14 cellular contexts compared by ENCODE assay signal in genomic region chr6:148854086-148854485, GRCh38.
A peak's percentile ranks its signal among the peaks of the same experiment; 100 is the strongest.
DNase-seq lines count a peak whose midpoint lies in the region; ATAC-seq and TF ChIP-seq lines count a peak whose summit lies in the region.
"Had no signal": no experiment of that assay in that cellular context is flagged by ENCODE, and none has a peak within 500 bp of the region (broad histone marks: within the 10 kb centered on the region; RNA-seq: fewer than 3 reads in every experiment).

No MANE protein-coding gene starts in this region.

- BruUV-seq in MCF 10A (replicated peaks; lab: Mats Ljungman, UMichigan), result no TSS peak

- TF ChIP-seq CTCF in MCF 10A (IDR thresholded peaks at IDR 0.05; ENCODE audit: unreplicated experiment), result no peak
- no peak for TF ChIP-seq CTCF in breast epithelium (IDR thresholded peaks at IDR 0.05)

- peaks cover 6% of the 10 kb centered on the region for H3K36me3 Mint-ChIP-seq in MCF 10A (ENCODE audit: insufficient read depth, unreplicated experiment)
- H3K36me3 Mint-ChIP-seq in activated naive CD8-positive, alpha-beta T cell treated with anti-CD3 and anti-CD28 coated beads, Interleukin-2, amount 50 U/mL, for 24 hours (ENCODE audit: low read depth), result no peaks in the 10 kb centered on the region

- H3K27me3 ChIP-seq in breast epithelium, result no peaks in the 10 kb centered on the region

- no peaks in the 10 kb centered on the region for H3K9me3 ChIP-seq in breast epithelium

- peak overlapping the region; percentile 59 for H3K27ac Mint-ChIP-seq in MCF 10A (ENCODE audit: low read depth, unreplicated experiment)
- no peak overlapping the region for H3K27ac Mint-ChIP-seq in activated naive CD8-positive, alpha-beta T cell treated with anti-CD3 and anti-CD28 coated beads, Interleukin-2, amount 50 U/mL, for 24 hours

- H3K27ac ChIP-seq in breast epithelium, result no peak overlapping the region
- H3K27ac ChIP-seq: PC-9 had no signal

- H3K4me1 ChIP-seq in breast epithelium, result no peaks in the 10 kb centered on the region

- peaks cover 30% of the 10 kb centered on the region for H3K4me1 Mint-ChIP-seq in MCF 10A (ENCODE audit: insufficient read depth, unreplicated experiment)
- peaks cover 15% of the 10 kb centered on the region for H3K4me1 Mint-ChIP-seq in activated naive CD8-positive, alpha-beta T cell treated with anti-CD3 and anti-CD28 coated beads, Interleukin-2, amount 50 U/mL, for 24 hours

- H3K4me3 Mint-ChIP-seq in MCF 10A (ENCODE audit: unreplicated experiment), result no peak overlapping the region
- no peak overlapping the region for H3K4me3 Mint-ChIP-seq in activated naive CD8-positive, alpha-beta T cell treated with anti-CD3 and anti-CD28 coated beads, Interleukin-2, amount 50 U/mL, for 24 hours
- H3K4me3 Mint-ChIP-seq: effector memory CD8-positive, alpha-beta T cell had no signal

- POLR2A ChIA-PET in MCF 10A (lab: Yijun Ruan, JAX), result interaction anchor here (0.7 to 1.5 kb wide), 4 partner anchors 12 to 231 kb away, joined by 3 to 8 read pairs (median 3); no protein-coding TSS in a partner anchor

- H3K9me3 Mint-ChIP-seq in MCF 10A (ENCODE audit: unreplicated experiment), result no peaks in the 10 kb centered on the region
- no peaks in the 10 kb centered on the region for H3K9me3 Mint-ChIP-seq in activated naive CD8-positive, alpha-beta T cell treated with anti-CD3 and anti-CD28 coated beads, Interleukin-2, amount 50 U/mL, for 24 hours
- H3K9me3 Mint-ChIP-seq: effector memory CD8-positive, alpha-beta T cell had no signal

- H3K4me3 ChIP-seq in breast epithelium, result no peak overlapping the region
- H3K4me3 ChIP-seq: PC-9 had no signal

- CTCF ChIA-PET in MCF 10A (lab: Yijun Ruan, JAX), result interaction anchor here (0.6 to 0.7 kb wide), 2 partner anchors 12 to 121 kb away, joined by 3 read pairs; no protein-coding TSS in a partner anchor

- ATAC-seq in esophagus mucosa, result peak; percentile 83
- ATAC-seq in activated naive CD8-positive, alpha-beta T cell treated with anti-CD3 and anti-CD28 coated beads, Interleukin-2, amount 50 U/mL, for 24 hours, result no peak
- ATAC-seq: effector memory CD8-positive, alpha-beta T cell had no signal

- TF ChIP-seq POLR2A in breast epithelium (IDR thresholded peaks at IDR 0.05), result no peak

- intact Hi-C loops in MCF 10A (cut with micrococcal nuclease), result no loop called here
- intact Hi-C loops in breast epithelium (cut with DNase I; ENCODE audit: low total_unique reads), result no loop called here

- no peaks in the 10 kb centered on the region for H3K36me3 ChIP-seq in breast epithelium

- DNase-seq in MCF 10A (ENCODE audit: unreplicated experiment) (peak; percentile 81), breast epithelium (ENCODE audit: low spot score in 2 of 2) (no peak), SKM-1 (lab: John Stamatoyannopoulos, UW; ENCODE audit: unreplicated experiment) (peak; percentile 30), AG20443 (ENCODE audit: low spot score) (no peak)
- DNase-seq in activated T-cell treated with anti-CD3 and anti-CD28 coated beads, Interleukin-2, amount 50 U/mL, for 48 hours, result no peak
- no peak for DNase-seq in stimulated activated CD4-positive, alpha-beta T cell treated with anti-CD3 and anti-CD28 coated beads, Interleukin-15, amount 100 ng/mL, for 24 hours
- DNase-seq in activated naive CD8-positive, alpha-beta T cell treated with anti-CD3 and anti-CD28 coated beads, Interleukin-2, amount 50 U/mL, for 24 hours, result no peak
- DNase-seq: activated CD4-positive, alpha-beta T cell treated with anti-CD3 and anti-CD28 coated beads, Interleukin-2, amount 50 U/mL, for 4 hours; effector memory CD8-positive, alpha-beta T cell; NCI-H187 treated with DMSO at 0.1 percent for 48 hours; PC-9; T-helper 2 cell; trophoblast cell had no signal

- no peaks in the 10 kb centered on the region for H3K27me3 Mint-ChIP-seq in MCF 10A (ENCODE audit: insufficient read depth, unreplicated experiment)
- peaks cover 7% of the 10 kb centered on the region for H3K27me3 Mint-ChIP-seq in activated naive CD8-positive, alpha-beta T cell treated with anti-CD3 and anti-CD28 coated beads, Interleukin-2, amount 50 U/mL, for 24 hours
- H3K27me3 Mint-ChIP-seq: effector memory CD8-positive, alpha-beta T cell had no signal

Comparison
In these comparisons a context has a peak if more than half of its experiments do, and no peak if none do; other contexts are left out.
1. DNase-seq: peak in MCF 10A (single experiment) and SKM-1 (single experiment); none in breast epithelium (0 of 2), activated T-cell treated with anti-CD3 and anti-CD28 coated beads, Interleukin-2, amount 50 U/mL, for 48 hours (0 of 2), stimulated activated CD4-positive, alpha-beta T cell treated with anti-CD3 and anti-CD28 coated beads, Interleukin-15, amount 100 ng/mL, for 24 hours (single experiment), activated naive CD8-positive, alpha-beta T cell treated with anti-CD3 and anti-CD28 coated beads, Interleukin-2, amount 50 U/mL, for 24 hours (single experiment) and AG20443 (single experiment).